8 cellular contexts compared by ENCODE assay signal in the genomic region with DNA sequence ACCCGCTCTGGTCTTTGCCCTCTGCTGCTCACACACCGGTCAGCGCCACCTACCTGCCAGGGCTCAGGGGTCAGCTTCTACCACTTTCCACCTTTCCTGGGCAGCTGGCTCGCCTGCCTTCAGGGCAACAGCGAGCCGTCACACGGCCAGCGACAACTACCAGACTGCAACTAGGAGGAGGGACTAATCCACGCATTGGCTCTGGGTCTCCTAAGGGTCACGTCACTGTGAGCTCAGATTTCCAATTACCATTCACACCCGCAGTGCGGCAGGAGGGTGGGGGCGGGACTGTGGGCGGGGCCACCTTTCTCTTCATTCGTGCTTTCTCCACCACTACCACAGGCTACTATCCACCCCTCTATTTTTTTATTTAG. TPM values are rescaled to one million over a fixed set of nuclear protein-coding genes. Genes with fewer than 3 reads are reported as not detected.
DNase-seq lines count a peak whose midpoint lies in the region; ATAC-seq and TF ChIP-seq lines count a peak whose summit lies in the region.

A gene (minus strand): TSS at position 172 of the 374 bp plus-strand sequence. CDS start 1,712 bp downstream, outside the sequence.

- H3K27me3 ChIP-seq in WERI-Rb-1 (ENCODE audit: insufficient read depth, low read depth, severe bottlenecking), result peaks cover 61% of the 10 kb centered on the region

- ATAC-seq in GM18505 (IDR thresholded peaks at IDR 0.05; ENCODE audit: unreplicated experiment), result peak; percentile 85
- ATAC-seq in HG02943 (IDR thresholded peaks at IDR 0.05; ENCODE audit: low read depth, unreplicated experiment), result peak; percentile 96

- TF ChIP-seq POLR2A in GM18505 (IDR thresholded peaks at IDR 0.05; ENCODE audit: borderline replicate concordance, extremely low read depth, insufficient read depth, insufficient read length), result no peak

- H3K36me3 ChIP-seq in WERI-Rb-1, result no peaks in the 10 kb centered on the region

- DNase-seq in NCI-H2196 treated with DMSO at 0.1 percent for 48 hours (lab: John Stamatoyannopoulos, UW; ENCODE audit: unreplicated experiment) (peak; percentile 51), activated T-cell treated with anti-CD3 and anti-CD28 coated beads for 1 hour (ENCODE audit: low read depth) (peak; percentile 26), epithelial cell of esophagus (ENCODE audit: low read depth) (peak; percentile 54), myocyte (ENCODE audit: low read depth) (peak; percentile 0), substantia nigra (lab: John Stamatoyannopoulos, UW) (peak; percentile 0 to 78 (median 21)), WERI-Rb-1 (no peak)

- H3K4me3 ChIP-seq in epithelial cell of esophagus (ENCODE audit: low read length), result peak within 1 kb of the TSS; percentile 29
- no peak within 1 kb of the TSS for H3K4me3 ChIP-seq in WERI-Rb-1 (ENCODE audit: low read depth, low read length)

- no peaks in the 10 kb centered on the region for H3K9me3 ChIP-seq in WERI-Rb-1 (ENCODE audit: severe bottlenecking)

- H3K27ac ChIP-seq in substantia nigra (ENCODE audit: low read depth, low read length, poor library complexity, severe bottlenecking), result no peak within 1 kb of the TSS
- H3K27ac ChIP-seq in WERI-Rb-1, result no peak within 1 kb of the TSS

- no peak for TF ChIP-seq CTCF in epithelial cell of esophagus (IDR thresholded peaks at IDR 0.05; ENCODE audit: insufficient read depth, low read depth, low read length, missing control alignments)
- TF ChIP-seq CTCF in WERI-Rb-1 (IDR thresholded peaks at IDR 0.05; ENCODE audit: low read depth, low read length), result no peak

RNA-seq across cellular contexts. Expression of the gene that starts here (rescaled TPM):
- not detected in 2 replicates for total RNA-seq in myocyte
- not detected for polyA plus RNA-seq in myocyte (2012)

Comparison
In these comparisons a context has a peak if more than half of its experiments do, and no peak if none do; other contexts are left out.
1. Peak in DNase-seq in myocyte; RNA of the gene not detected or under 1 TPM.